14 cellular contexts compared by ENCODE assay signal in the genomic region with DNA sequence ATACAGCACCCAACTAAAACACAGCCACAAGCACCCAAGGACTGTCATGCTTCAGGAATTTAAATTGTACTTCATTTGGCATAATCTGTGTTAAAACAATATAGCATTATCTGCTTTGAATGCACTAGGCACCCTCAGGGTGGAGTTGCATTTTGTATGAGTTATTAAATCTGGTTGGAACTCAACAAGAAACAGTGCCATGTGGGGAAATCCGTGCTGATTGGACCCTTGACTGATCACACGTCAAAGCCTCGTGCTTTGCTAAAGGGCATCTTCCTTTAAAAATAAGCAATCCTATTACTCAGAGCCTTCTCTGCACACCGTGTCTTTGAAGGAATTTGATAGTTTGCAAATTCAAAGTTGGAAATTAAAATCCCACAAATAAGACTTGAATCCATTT. TPM values are rescaled to one million over a fixed set of nuclear protein-coding genes. Genes with fewer than 3 reads are reported as not detected.
A peak's percentile ranks its signal among the peaks of the same experiment; 100 is the strongest.
DNase-seq lines count a peak whose midpoint lies in the region; ATAC-seq and TF ChIP-seq lines count a peak whose summit lies in the region.
"Had no signal": no experiment of that assay in that cellular context is flagged by ENCODE, and none has a peak within 500 bp of the region (broad histone marks: within the 10 kb centered on the region; RNA-seq: fewer than 3 reads in every experiment).

No MANE protein-coding gene starts in this region.

- H3K27ac ChIP-seq in epithelial cell of prostate (peak overlapping the region; percentile 98), gastrocnemius medialis (peak overlapping the region in 1 of 4 donors; percentile 3)
- H3K27ac ChIP-seq: ovary had no signal

- ATAC-seq in omental fat pad (ENCODE audit: low FRiP score) (peak; percentile 45), gastrocnemius medialis (no peak), GM18502 (IDR thresholded peaks at IDR 0.05; ENCODE audit: poor library complexity, unreplicated experiment) (no peak)
- no peak for ATAC-seq in naive thymus-derived CD8-positive, alpha-beta T cell
- ATAC-seq: GM12878 had no signal

- H3K4me1 ChIP-seq in gastrocnemius medialis = peaks cover 0 to 4% of the 10 kb centered on the region in 2 donors

- POLR2A ChIA-PET in naive thymus-derived CD8-positive, alpha-beta T cell (lab: Charles Lee) = no interaction called here

- H3K27ac Mint-ChIP-seq in naive thymus-derived CD8-positive, alpha-beta T cell = no peak overlapping the region
- H3K27ac Mint-ChIP-seq: CD8-positive, alpha-beta memory T cell had no signal

- no peak overlapping the region for H3K4me3 ChIP-seq in gastrocnemius medialis
- H3K4me3 ChIP-seq: GM12878, ovary had no signal

- no peaks in the 10 kb centered on the region for H3K36me3 Mint-ChIP-seq in naive thymus-derived CD8-positive, alpha-beta T cell
- H3K36me3 Mint-ChIP-seq: CD8-positive, alpha-beta memory T cell had no signal

- peak; percentile 59 for DNase-seq in AG20443 (ENCODE audit: low spot score)
- peak; percentile 26 for DNase-seq in OCI-M1 (lab: John Stamatoyannopoulos, UW)
- peak; percentile 37 for DNase-seq in epithelial cell of prostate (ENCODE audit: low read depth, low spot score)
- no peak for DNase-seq in omental fat pad (ENCODE audit: low spot score)
- DNase-seq in DMS 273 treated with DMSO at 0.1 percent for 48 hours (lab: John Stamatoyannopoulos, UW) = no peak
- no peak for DNase-seq in naive thymus-derived CD8-positive, alpha-beta T cell
- no peak for DNase-seq in gastrocnemius medialis
- DNase-seq: CD8-positive, alpha-beta memory T cell; immature natural killer cell; NCI-H187 treated with DMSO at 0.1 percent for 48 hours; ovary had no signal

- H3K9me3 ChIP-seq in gastrocnemius medialis = no peaks in the 10 kb centered on the region
- H3K9me3 ChIP-seq: ovary had no signal

- intact Hi-C loops in gastrocnemius medialis (cut with DNase I; ENCODE audit: low total_unique reads) = no loop called here

- no peak for TF ChIP-seq POLR2A in gastrocnemius medialis (IDR thresholded peaks at IDR 0.05)

- no peak overlapping the region for H3K4me3 Mint-ChIP-seq in naive thymus-derived CD8-positive, alpha-beta T cell
- H3K4me3 Mint-ChIP-seq: CD8-positive, alpha-beta memory T cell had no signal

- no peaks in the 10 kb centered on the region for H3K9me3 Mint-ChIP-seq in naive thymus-derived CD8-positive, alpha-beta T cell
- H3K9me3 Mint-ChIP-seq: CD8-positive, alpha-beta memory T cell; immature natural killer cell had no signal

- H3K27me3 ChIP-seq in gastrocnemius medialis = no peaks in the 10 kb centered on the region
- H3K27me3 ChIP-seq: ovary had no signal

- no peak for TF ChIP-seq CTCF in omental fat pad (IDR thresholded peaks at IDR 0.05)
- no peak for TF ChIP-seq CTCF in gastrocnemius medialis (IDR thresholded peaks at IDR 0.05 in 4 of 5, conservative IDR thresholded peaks at IDR 0.05 in 1 of 5)

- H3K4me1 Mint-ChIP-seq in naive thymus-derived CD8-positive, alpha-beta T cell = peaks cover 0 to 5% (median 0%) of the 10 kb centered on the region in 4 donors
- H3K4me1 Mint-ChIP-seq: CD8-positive, alpha-beta memory T cell had no signal

- in situ Hi-C loops in gastrocnemius medialis (cut with MboI; ENCODE audit: low sequenced_read_pairs in 4 of 4) = no loop called here

- H3K27me3 Mint-ChIP-seq in naive thymus-derived CD8-positive, alpha-beta T cell = peaks cover 5 to 13% (median 8%) of the 10 kb centered on the region in 5 donors

- H3K36me3 ChIP-seq in gastrocnemius medialis = no peaks in the 10 kb centered on the region
- H3K36me3 ChIP-seq: ovary had no signal

RNA-seq across cellular contexts. Expression of gene IGFBP7, which starts 35.4 kb away (rescaled TPM):
- total RNA-seq in omental fat pad (1,000 to 10,000 TPM in 1 of 4 donors, 100 to 1,000 TPM in 3; 515 to 1,168 (median 594) TPM), gastrocnemius medialis (100 to 1,000 TPM; 117 to 241 (median 152) TPM)
- not detected for total RNA-seq in naive thymus-derived CD8-positive, alpha-beta T cell
- not detected for polyA plus RNA-seq in naive thymus-derived CD8-positive, alpha-beta T cell
- total RNA-seq: CD8-positive, alpha-beta memory T cell; OCI-LY7 had no signal
- polyA plus RNA-seq: CD8-positive, alpha-beta memory T cell had no signal

Comparison
In these comparisons a context has a peak if more than half of its experiments do, and no peak if none do; other contexts are left out.
1. DNase-seq: peak in AG20443 (single experiment), OCI-M1 (single experiment) and epithelial cell of prostate (single experiment); none in omental fat pad (single experiment), DMS 273 treated with DMSO at 0.1 percent for 48 hours (single experiment), naive thymus-derived CD8-positive, alpha-beta T cell (0 of 10) and gastrocnemius medialis (0 of 2).
2. RNA of gene IGFBP7, which starts 35.4 kb away (total RNA-seq): 515 to 1,168 TPM in omental fat pad and 117 to 241 TPM in gastrocnemius medialis; not detected in naive thymus-derived CD8-positive, alpha-beta T cell; every median in the first group is over 100 times any median in the second.